In the genomic region with DNA sequence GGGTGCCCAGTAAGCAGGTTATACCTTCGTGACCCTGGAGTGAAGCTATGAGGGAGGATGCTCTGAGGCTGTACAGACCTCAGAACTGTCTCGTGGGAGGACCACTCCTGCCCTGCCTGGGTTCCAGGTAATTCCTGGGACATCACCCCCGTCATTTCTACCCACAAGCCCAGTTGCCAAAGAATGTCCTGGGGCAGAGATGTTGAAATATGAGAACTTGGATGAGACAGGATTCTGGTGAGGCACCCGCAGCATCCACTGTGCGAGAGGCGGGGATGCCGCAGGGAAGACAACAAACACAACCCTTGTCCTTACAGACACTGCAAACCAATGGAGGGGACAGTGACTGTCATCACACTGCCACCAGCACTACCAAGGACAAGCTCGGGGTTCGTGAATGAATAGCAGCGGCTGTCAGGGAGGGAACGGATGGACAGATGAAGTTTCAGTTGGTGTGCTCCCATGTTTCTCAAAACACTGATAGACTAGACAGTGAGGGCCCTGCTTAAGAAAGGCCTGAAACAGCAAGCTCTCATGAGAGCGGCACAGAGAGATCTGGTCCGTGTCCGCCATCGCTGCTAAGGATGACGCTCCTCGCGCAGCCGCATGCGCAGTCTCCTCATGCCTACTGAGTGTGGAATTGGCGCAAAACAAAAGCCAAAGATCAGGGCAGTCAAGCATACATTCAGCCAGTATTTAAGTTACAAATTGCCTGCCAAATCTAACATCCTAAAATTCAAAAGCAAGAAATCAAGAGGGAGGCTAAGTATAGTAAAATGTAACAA, we compare ENCODE assay signal across 2 cellular contexts.
TF ChIP-seq lines count a peak whose summit lies in the region.

No MANE protein-coding gene starts in this region.

TF ChIP-seq in SK-N-SH treated with all-trans-retinoic acid at 6 μM for 48 hours, 23 proteins besides CTCF, POLR2A, EP300 and RAD21 (continued from another document):
- TF ChIP-seq ZFP3 (CRISPR knock-in tag; IDR thresholded peaks at IDR 0.05) = 0 out of 2 replicates have a peak, but pooled peaks have one; percentile 44

TF ChIP-seq in SK-N-SH, 30 proteins besides CTCF, POLR2A, EP300 and RAD21 (continued from another document):
- TF ChIP-seq POLR2AphosphoS5 (IDR thresholded peaks at IDR 0.05; ENCODE audit: low read depth, low read length) (no peak), TEAD4 (IDR thresholded peaks at IDR 0.05; ENCODE audit: borderline replicate concordance, insufficient read depth) (no peak), GABPA (IDR thresholded peaks at IDR 0.05; ENCODE audit: low read depth) (no peak), MEF2A (IDR thresholded peaks at IDR 0.05; ENCODE audit: borderline replicate concordance, low read depth) (no peak), RCOR1 (IDR thresholded peaks at IDR 0.05; ENCODE audit: low read length) (no peak), ELF1 (IDR thresholded peaks at IDR 0.05) (no peak)
- TF ChIP-seq, protein P1, sequence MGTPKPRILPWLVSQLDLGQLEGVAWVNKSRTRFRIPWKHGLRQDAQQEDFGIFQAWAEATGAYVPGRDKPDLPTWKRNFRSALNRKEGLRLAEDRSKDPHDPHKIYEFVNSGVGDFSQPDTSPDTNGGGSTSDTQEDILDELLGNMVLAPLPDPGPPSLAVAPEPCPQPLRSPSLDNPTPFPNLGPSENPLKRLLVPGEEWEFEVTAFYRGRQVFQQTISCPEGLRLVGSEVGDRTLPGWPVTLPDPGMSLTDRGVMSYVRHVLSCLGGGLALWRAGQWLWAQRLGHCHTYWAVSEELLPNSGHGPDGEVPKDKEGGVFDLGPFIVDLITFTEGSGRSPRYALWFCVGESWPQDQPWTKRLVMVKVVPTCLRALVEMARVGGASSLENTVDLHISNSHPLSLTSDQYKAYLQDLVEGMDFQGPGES (IDR thresholded peaks at IDR 0.05; ENCODE audit: low read depth, low read length) = no peak
- TF ChIP-seq, protein P2, sequence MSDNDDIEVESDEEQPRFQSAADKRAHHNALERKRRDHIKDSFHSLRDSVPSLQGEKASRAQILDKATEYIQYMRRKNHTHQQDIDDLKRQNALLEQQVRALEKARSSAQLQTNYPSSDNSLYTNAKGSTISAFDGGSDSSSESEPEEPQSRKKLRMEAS (IDR thresholded peaks at IDR 0.05; ENCODE audit: low read depth) = no peak
- TF ChIP-seq, protein P3, sequence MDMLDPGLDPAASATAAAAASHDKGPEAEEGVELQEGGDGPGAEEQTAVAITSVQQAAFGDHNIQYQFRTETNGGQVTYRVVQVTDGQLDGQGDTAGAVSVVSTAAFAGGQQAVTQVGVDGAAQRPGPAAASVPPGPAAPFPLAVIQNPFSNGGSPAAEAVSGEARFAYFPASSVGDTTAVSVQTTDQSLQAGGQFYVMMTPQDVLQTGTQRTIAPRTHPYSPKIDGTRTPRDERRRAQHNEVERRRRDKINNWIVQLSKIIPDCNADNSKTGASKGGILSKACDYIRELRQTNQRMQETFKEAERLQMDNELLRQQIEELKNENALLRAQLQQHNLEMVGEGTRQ (IDR thresholded peaks at IDR 0.05; ENCODE audit: borderline replicate concordance, low read depth, low read length) = no peak
